ENCODE assay signal across 12 cellular contexts in the genomic region with DNA sequence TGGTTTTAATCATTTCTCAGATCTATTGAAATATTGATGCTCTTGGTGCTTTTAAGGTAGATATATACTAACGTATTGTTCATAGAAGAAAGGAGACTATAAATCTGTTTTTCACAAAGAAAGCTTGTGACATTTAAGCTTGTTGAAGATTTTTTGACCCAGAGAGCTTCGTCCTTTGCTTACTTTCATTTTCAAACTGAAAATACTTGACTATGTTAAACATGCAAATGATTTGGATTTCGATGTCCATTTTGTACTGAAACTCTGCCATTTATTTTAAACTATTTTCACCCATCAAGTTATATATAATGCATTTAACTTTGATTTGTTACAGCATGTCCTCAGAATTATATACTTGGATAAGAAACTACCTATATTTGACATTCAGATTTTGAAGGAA.
A peak's percentile ranks its signal among the peaks of the same experiment; 100 is the strongest.
DNase-seq lines count a peak whose midpoint lies in the region; ATAC-seq and TF ChIP-seq lines count a peak whose summit lies in the region.
"Had no signal": no experiment of that assay in that cellular context is flagged by ENCODE, and none has a peak within 500 bp of the region (broad histone marks: within the 10 kb centered on the region; RNA-seq: fewer than 3 reads in every experiment).

No MANE protein-coding gene starts in this region.

- no peak overlapping the region for H3K27ac ChIP-seq in CD4-positive, alpha-beta T cell (ENCODE audit: low read depth, low read length)
- H3K27ac ChIP-seq: coronary artery had no signal

- H3K4me1 Mint-ChIP-seq in CD4-positive, alpha-beta T cell (ENCODE audit: low read depth) = peaks cover 11% of the 10 kb centered on the region

- no peaks in the 10 kb centered on the region for H3K36me3 ChIP-seq in endocrine pancreas (ENCODE audit: control insufficient read depth, insufficient read depth, low read length)

- POLR2A ChIA-PET in CD4-positive, alpha-beta T cell (lab: Charles Lee) = no interaction called here

- peak overlapping the region; percentile 54 for H3K4me3 Mint-ChIP-seq in CD4-positive, alpha-beta T cell

- CTCF ChIA-PET in CD4-positive, alpha-beta T cell (lab: Charles Lee) = no interaction called here

- no peaks in the 10 kb centered on the region for H3K9me3 Mint-ChIP-seq in CD4-positive, alpha-beta T cell

- H3K36me3 Mint-ChIP-seq in CD4-positive, alpha-beta T cell (ENCODE audit: low read depth) = no peaks in the 10 kb centered on the region

- H3K9ac ChIP-seq in endocrine pancreas (ENCODE audit: control insufficient read depth, insufficient read depth, low read length) = no peak overlapping the region

- no peak for ATAC-seq in CD4-positive, alpha-beta T cell (ENCODE audit: poor library complexity)
- peak; percentile 41 for ATAC-seq in GM19395 (IDR thresholded peaks at IDR 0.05; ENCODE audit: unreplicated experiment)
- ATAC-seq: stimulated activated naive CD8-positive, alpha-beta T cell treated with anti-CD3 and anti-CD28 coated beads, Interleukin-15, Interleukin-2, amounts not matched to agents 100 U/mL and 50 U/mL, for 24 hours had no signal

- H3K27ac Mint-ChIP-seq in CD4-positive, alpha-beta T cell = no peak overlapping the region

- peaks cover 36% of the 10 kb centered on the region for H3K4me1 ChIP-seq in endocrine pancreas (ENCODE audit: control insufficient read depth, insufficient read depth, low read length)

- peaks cover 13% of the 10 kb centered on the region for H3K27me3 Mint-ChIP-seq in CD4-positive, alpha-beta T cell

- DNase-seq in CD4-positive, alpha-beta T cell = no peak
- DNase-seq in NAMALWA (ENCODE audit: low spot score) (peak; percentile 36), 8988T (no peak), NCI-H1694 treated with DMSO at 0.1 percent for 48 hours (lab: John Stamatoyannopoulos, UW) (no peak), NCI-H82 treated with DMSO at 0.1 percent for 48 hours (lab: John Stamatoyannopoulos, UW; ENCODE audit: unreplicated experiment) (no peak), HuH-7.5 (ENCODE audit: low spot score) (no peak)
- DNase-seq: DMS 273 treated with DMSO at 0.1 percent for 48 hours; NCI-H510A; stimulated activated naive CD8-positive, alpha-beta T cell treated with anti-CD3 and anti-CD28 coated beads, Interleukin-15, Interleukin-2, amounts not matched to agents 100 U/mL and 50 U/mL, for 24 hours had no signal

- intact Hi-C loops in CD4-positive, alpha-beta T cell (cut with DNase I, micrococcal nuclease) = no loop called here

- no peaks in the 10 kb centered on the region for H3K27me3 ChIP-seq in CD4-positive, alpha-beta T cell (ENCODE audit: control insufficient read depth, insufficient read depth, low read length)
- no peaks in the 10 kb centered on the region for H3K27me3 ChIP-seq in endocrine pancreas (ENCODE audit: control insufficient read depth, insufficient read depth, low read length)

- H3K9me3 ChIP-seq in CD4-positive, alpha-beta T cell (ENCODE audit: control insufficient read depth, low read length) = no peaks in the 10 kb centered on the region
- no peaks in the 10 kb centered on the region for H3K9me3 ChIP-seq in endocrine pancreas (ENCODE audit: control insufficient read depth, low read length)

- peak overlapping the region; percentile 97 for H3K4me3 ChIP-seq in endocrine pancreas (ENCODE audit: control insufficient read depth, insufficient read depth, low read length)
- H3K4me3 ChIP-seq: coronary artery had no signal

- TF ChIP-seq CTCF in CD4-positive, alpha-beta T cell (IDR thresholded peaks at IDR 0.05) = no peak
